In genomic region chr2:126839711-126840110, GRCh38 we compare ENCODE assay signal across 1 cellular context.
A peak's percentile ranks its signal among the peaks of the same experiment; 100 is the strongest.
TF ChIP-seq lines count a peak whose summit lies in the region.

No MANE protein-coding gene starts in this region.

TF ChIP-seq in K562, 482 proteins besides CTCF, POLR2A, EP300 and RAD21:
- TF ChIP-seq RFX1 (IDR thresholded peaks at IDR 0.05) (peak; percentile 79), USF2 (CRISPR knock-in tag; IDR thresholded peaks at IDR 0.05) (no peak)
